ENCODE assay signal across 9 cellular contexts in genomic region chr3:30639937-30640336, GRCh38. TPM values are rescaled to one million over a fixed set of nuclear protein-coding genes. Genes with fewer than 3 reads are reported as not detected.
DNase-seq lines count a peak whose midpoint lies in the region; ATAC-seq and TF ChIP-seq lines count a peak whose summit lies in the region.
"Had no signal": no experiment of that assay in that cellular context is flagged by ENCODE, and none has a peak within 500 bp of the region (broad histone marks: within the 10 kb centered on the region; RNA-seq: fewer than 3 reads in every experiment).

No MANE protein-coding gene starts in this region.

- no peaks in the 10 kb centered on the region for H3K27me3 Mint-ChIP-seq in activated CD4-positive, alpha-beta T cell treated with anti-CD3 and anti-CD28 coated beads, Interleukin-2, amount 10 ng/mL, durations not matched to agents 24 days and 14 days
- no peaks in the 10 kb centered on the region for H3K27me3 Mint-ChIP-seq in natural killer cell (ENCODE audit: low read depth in 2 of 2)

- H3K36me3 ChIP-seq in breast epithelium = no peaks in the 10 kb centered on the region
- H3K36me3 ChIP-seq in smooth muscle cell (ENCODE audit: low read depth) = peaks cover 6% of the 10 kb centered on the region

- no peak for DNase-seq in activated CD4-positive, alpha-beta T cell treated with anti-CD3 and anti-CD28 coated beads, Interleukin-2, amount 10 ng/mL, durations not matched to agents 24 days and 14 days
- no peak for DNase-seq in activated CD4-positive, alpha-beta T cell treated with anti-CD3 and anti-CD28 coated beads for 48 hours
- DNase-seq in Jurkat, Clone E6-1 (ENCODE audit: low read depth, low spot score) = no peak
- DNase-seq in natural killer cell (no peak), retina (no peak), breast epithelium (ENCODE audit: low spot score in 2 of 2) (no peak), smooth muscle cell (lab: John Stamatoyannopoulos, UW; ENCODE audit: unreplicated experiment) (no peak)

- no peak for TF ChIP-seq POLR2A in breast epithelium (IDR thresholded peaks at IDR 0.05)

- H3K4me3 Mint-ChIP-seq in activated CD4-positive, alpha-beta T cell treated with anti-CD3 and anti-CD28 coated beads, Interleukin-2, amount 10 ng/mL, durations not matched to agents 24 days and 14 days = peak overlapping the region; percentile 70
- peak overlapping the region; percentile 62 for H3K4me3 Mint-ChIP-seq in natural killer cell

- H3K9me3 ChIP-seq in breast epithelium (no peaks in the 10 kb centered on the region), smooth muscle cell (replicated peaks; ENCODE audit: low read depth) (no peaks in the 10 kb centered on the region)

- no peak for TF ChIP-seq CTCF in natural killer cell (IDR thresholded peaks at IDR 0.05)
- no peak for TF ChIP-seq CTCF in breast epithelium (IDR thresholded peaks at IDR 0.05)
- TF ChIP-seq CTCF in smooth muscle cell (IDR thresholded peaks at IDR 0.05; ENCODE audit: borderline replicate concordance, insufficient read depth, poor library complexity, severe bottlenecking) = no peak

- no peaks in the 10 kb centered on the region for H3F3A ChIP-seq in smooth muscle cell (ENCODE audit: low read depth)

- no peak overlapping the region for H3K4me2 ChIP-seq in smooth muscle cell

- intact Hi-C loops in activated CD4-positive, alpha-beta T cell treated with anti-CD3 and anti-CD28 coated beads, Interleukin-2, amount 10 ng/mL, durations not matched to agents 24 days and 14 days (cut with micrococcal nuclease) = loop anchor here (1.0 to 10.0 kb wide), 6 partner anchors 9 to 1795 kb away; no protein-coding TSS in a partner anchor
- intact Hi-C loops in natural killer cell (cut with micrococcal nuclease) = loop anchor here (1.0 kb wide), 1 partner anchor 9 kb away; no protein-coding TSS in a partner anchor
- intact Hi-C loops in breast epithelium (cut with DNase I; ENCODE audit: low total_unique reads) = no loop called here

- peak overlapping the region; percentile 1; the same call in 1 of the 2 replicates for H3K4me3 ChIP-seq in Jurkat, Clone E6-1 (ENCODE audit: low read length)
- H3K4me3 ChIP-seq in breast epithelium (no peak overlapping the region), smooth muscle cell (no peak overlapping the region)
- H3K4me3 ChIP-seq: SK-N-MC had no signal

- peaks cover 77% of the 10 kb centered on the region for H3K79me2 ChIP-seq in smooth muscle cell (ENCODE audit: low read depth)

- H3K27me3 ChIP-seq in breast epithelium (no peaks in the 10 kb centered on the region), smooth muscle cell (ENCODE audit: low read depth) (no peaks in the 10 kb centered on the region)

- H3K27ac ChIP-seq in breast epithelium (no peak overlapping the region), smooth muscle cell (ENCODE audit: low read depth) (no peak overlapping the region)
- H3K27ac ChIP-seq: SK-N-MC had no signal

- H2AFZ ChIP-seq in smooth muscle cell (ENCODE audit: low read depth) = no peak overlapping the region

- 95% methylated on average over 1 of the region's 1 CpG for WGBS in smooth muscle cell (ENCODE audit: low lambda C conversion rate)

- peak overlapping the region; percentile 99 for H3K27ac Mint-ChIP-seq in activated CD4-positive, alpha-beta T cell treated with anti-CD3 and anti-CD28 coated beads, Interleukin-2, amount 10 ng/mL, durations not matched to agents 24 days and 14 days
- H3K27ac Mint-ChIP-seq in natural killer cell = peak overlapping the region; percentile 75 to 84

- no peak overlapping the region for H3K9ac ChIP-seq in smooth muscle cell (ENCODE audit: low read depth)

- H3K4me1 ChIP-seq in breast epithelium (peaks cover 0 to 16% of the 10 kb centered on the region in 2 donors), smooth muscle cell (ENCODE audit: low read depth) (peaks cover 4% of the 10 kb centered on the region)

- peaks cover 18% of the 10 kb centered on the region for H4K20me1 ChIP-seq in smooth muscle cell (ENCODE audit: low read depth)

- H3K9me3 Mint-ChIP-seq in activated CD4-positive, alpha-beta T cell treated with anti-CD3 and anti-CD28 coated beads, Interleukin-2, amount 10 ng/mL, durations not matched to agents 24 days and 14 days = no peaks in the 10 kb centered on the region
- H3K9me3 Mint-ChIP-seq in natural killer cell = no peaks in the 10 kb centered on the region

- ATAC-seq in HG02571 (IDR thresholded peaks at IDR 0.05; ENCODE audit: unreplicated experiment) (peak; percentile 85), natural killer cell (peak; percentile 54 to 76 (median 60))

- H3K36me3 Mint-ChIP-seq in activated CD4-positive, alpha-beta T cell treated with anti-CD3 and anti-CD28 coated beads, Interleukin-2, amount 10 ng/mL, durations not matched to agents 24 days and 14 days (ENCODE audit: low read depth) = peaks cover 43% of the 10 kb centered on the region
- H3K36me3 Mint-ChIP-seq in natural killer cell = no peaks in the 10 kb centered on the region

- H3K4me1 Mint-ChIP-seq in activated CD4-positive, alpha-beta T cell treated with anti-CD3 and anti-CD28 coated beads, Interleukin-2, amount 10 ng/mL, durations not matched to agents 24 days and 14 days = peaks cover 82% of the 10 kb centered on the region
- peaks cover 91 to 99% of the 10 kb centered on the region in 2 donors for H3K4me1 Mint-ChIP-seq in natural killer cell

RNA-seq across cellular contexts. Expression of gene TGFBR2, which starts 33.5 kb away (rescaled TPM):
- 45.3 and 47.6 TPM in 2 replicates for total RNA-seq in activated CD4-positive, alpha-beta T cell treated with anti-CD3 and anti-CD28 coated beads, Interleukin-2, amount 10 ng/mL, durations not matched to agents 24 days and 14 days
- polyA plus RNA-seq in Jurkat, Clone E6-1 (2012; ENCODE audit: insufficient read depth, insufficient read length) = 10.0 TPM
- 100 to 1,000 TPM in 1 of 3 donors, 10 to 100 TPM in 2; 70.4 to 113 (median 99.3) TPM for total RNA-seq in natural killer cell
- total RNA-seq in breast epithelium = 100 to 1,000 TPM; 205 to 281 (median 243) TPM
- 53.7 and 60.9 TPM in 2 replicates for total RNA-seq in smooth muscle cell
- polyA plus RNA-seq in smooth muscle cell = 37.5 and 39.6 TPM in 2 replicates
